18 cellular contexts compared by ENCODE assay signal in genomic region chr12:46486588-46486987, GRCh38.
DNase-seq lines count a peak whose midpoint lies in the region; ATAC-seq and TF ChIP-seq lines count a peak whose summit lies in the region.
"Had no signal": no experiment of that assay in that cellular context is flagged by ENCODE, and none has a peak within 500 bp of the region (broad histone marks: within the 10 kb centered on the region; RNA-seq: fewer than 3 reads in every experiment).

No MANE protein-coding gene starts in this region.

- in situ Hi-C loops in Panc1 (cut with HindIII; ENCODE audit: low pct_unique_long_range_greater_than_20kb, low sequenced_read_pairs), result no loop called here

- no TSS peak for BruUV-seq in Panc1 (replicated peaks; lab: Mats Ljungman, UMichigan)

- CTCF ChIA-PET in Panc1 (lab: Charles Lee), result no interaction called here

- H3K9me3 ChIP-seq in BLaER1 treated with 17β-estradiol and CSF1 and Interleukin-3, amounts not matched to agents 10 nM and 100 nM (replicated peaks in 1 of 11), result no peaks in the 10 kb centered on the region
- H3K9me3 ChIP-seq in Panc1 (ENCODE audit: control insufficient read depth, insufficient read depth, low read depth, low read length) (no peaks in the 10 kb centered on the region; the same call in 1 of the 2 replicates), mesenchymal stem cell (ENCODE audit: control insufficient read depth, low read length) (no peaks in the 10 kb centered on the region)

- no peak overlapping the region for H2BK120ac ChIP-seq in mesenchymal stem cell (ENCODE audit: low read depth, low read length)

- no peak for DNase-seq in Panc1 (ENCODE audit: low read depth, low spot score)
- DNase-seq in mesenchymal stem cell, result no peak
- DNase-seq in NCI-H748 treated with DMSO at 0.1 percent for 48 hours (lab: John Stamatoyannopoulos, UW), result no peak
- no peak for DNase-seq in Ammon's horn (ENCODE audit: low spot score)
- no peak for DNase-seq in HK-2 (ENCODE audit: unreplicated experiment)
- DNase-seq: AML-193; CD4-positive, alpha-beta memory T cell; COR-L47; KBM-7; NCI-H1417; NCI-H1694; NCI-H2029 treated with DMSO at 0.1 percent for 48 hours; NCI-H446 treated with DMSO at 0.1 percent for 48 hours; NCI-H526 treated with DMSO at 0.1 percent for 48 hours; SHP77 treated with DMSO at 0.1 percent for 48 hours; T-helper 1 cell had no signal

- no peaks in the 10 kb centered on the region for H3K27me3 ChIP-seq in BLaER1 treated with 17β-estradiol and CSF1 and Interleukin-3, amounts not matched to agents 10 nM and 100 nM
- H3K27me3 ChIP-seq in Panc1 (ENCODE audit: control insufficient read depth, insufficient read depth, low read length), result no peaks in the 10 kb centered on the region
- H3K27me3 ChIP-seq in mesenchymal stem cell (ENCODE audit: control insufficient read depth in 1 of 2, insufficient read depth in 1 of 2, low read length in 2 of 2), result no peaks in the 10 kb centered on the region

- no peak overlapping the region for H2AK5ac ChIP-seq in mesenchymal stem cell (ENCODE audit: low read length, severe bottlenecking)

- H3K4me2 ChIP-seq in BLaER1 treated with 17β-estradiol and CSF1 and Interleukin-3, amounts not matched to agents 10 nM and 100 nM, result peak overlapping the region; percentile 56 to 86 (median 76)
- H3K4me2 ChIP-seq in mesenchymal stem cell (ENCODE audit: low read length, poor library complexity, severe bottlenecking), result no peak overlapping the region

- H2BK15ac ChIP-seq in mesenchymal stem cell (ENCODE audit: low read depth, poor library complexity, severe bottlenecking), result peak overlapping the region; percentile 80

- H3K79me1 ChIP-seq in mesenchymal stem cell (replicated peaks; ENCODE audit: low read length, poor library complexity, severe bottlenecking), result peaks cover 7% of the 10 kb centered on the region

- H2BK5ac ChIP-seq in mesenchymal stem cell (ENCODE audit: low read depth, low read length, poor library complexity, severe bottlenecking), result no peak overlapping the region

- peak overlapping the region in 1 of 11 experiments; percentile 26; a peak in 1 of 22 replicates for H3K9ac ChIP-seq in BLaER1 treated with 17β-estradiol and CSF1 and Interleukin-3, amounts not matched to agents 10 nM and 100 nM
- H3K9ac ChIP-seq in mesenchymal stem cell (ENCODE audit: low read length), result no peak overlapping the region

- intact Hi-C loops in Panc1 (cut with micrococcal nuclease; ENCODE audit: unreplicated experiment), result no loop called here

- peak overlapping the region in 1 of 2 experiments; percentile 98 for H2BK12ac ChIP-seq in mesenchymal stem cell (ENCODE audit: low read length in 2 of 2)

- H3K23ac ChIP-seq in mesenchymal stem cell (ENCODE audit: low read length in 2 of 2), result no peak overlapping the region

- H3K4me3 ChIP-seq in BLaER1 treated with 17β-estradiol and CSF1 and Interleukin-3, amounts not matched to agents 10 nM and 100 nM, result no peak overlapping the region
- H3K4me3 ChIP-seq in Panc1 (ENCODE audit: low read depth in 2 of 2, low read length in 2 of 2) (no peak overlapping the region), mesenchymal stem cell (ENCODE audit: insufficient read depth in 1 of 2, low read depth in 1 of 2, low read length in 2 of 2) (no peak overlapping the region)

- peaks cover 24 to 40% (median 30%) of the 10 kb centered on the region in 10 experiments for H3K4me1 ChIP-seq in BLaER1 treated with 17β-estradiol and CSF1 and Interleukin-3, amounts not matched to agents 10 nM and 100 nM
- H3K4me1 ChIP-seq in Panc1 (ENCODE audit: control insufficient read depth, insufficient read depth, low read length) (peaks cover 5% of the 10 kb centered on the region; the same call in 1 of the 2 replicates), mesenchymal stem cell (ENCODE audit: control insufficient read depth, insufficient read depth, low read depth, low read length) (peaks cover 1% of the 10 kb centered on the region)

- no peaks in the 10 kb centered on the region for H4K20me1 ChIP-seq in BLaER1 treated with 17β-estradiol and CSF1 and Interleukin-3, amounts not matched to agents 10 nM and 100 nM

- H3K4ac ChIP-seq in mesenchymal stem cell (ENCODE audit: low read depth in 1 of 2, low read length in 2 of 2), result peak overlapping the region in 1 of 2 experiments; percentile 32

- POLR2A ChIA-PET in Panc1 (lab: Charles Lee), result no interaction called here

- no peak overlapping the region for H2AFZ ChIP-seq in mesenchymal stem cell (ENCODE audit: low read depth, low read length)

- ATAC-seq in Panc1, result no peak
- ATAC-seq in GM21619 (IDR thresholded peaks at IDR 0.05; ENCODE audit: unreplicated experiment), result no peak

- H4K91ac ChIP-seq in mesenchymal stem cell (ENCODE audit: low read length), result peak overlapping the region; percentile 69

- H4K8ac ChIP-seq in mesenchymal stem cell (ENCODE audit: low read length), result peak overlapping the region; percentile 61

- H3K36me3 ChIP-seq in BLaER1 treated with 17β-estradiol and CSF1 and Interleukin-3, amounts not matched to agents 10 nM and 100 nM, result no peaks in the 10 kb centered on the region
- H3K36me3 ChIP-seq in Panc1 (ENCODE audit: control insufficient read depth, insufficient read depth, low read length) (no peaks in the 10 kb centered on the region), mesenchymal stem cell (ENCODE audit: control insufficient read depth in 1 of 2, insufficient read depth in 2 of 2, low read depth in 1 of 2, low read length in 2 of 2) (no peaks in the 10 kb centered on the region)

- H3K14ac ChIP-seq in mesenchymal stem cell (ENCODE audit: low read length in 2 of 2), result no peak overlapping the region

- TF ChIP-seq CTCF in Panc1 (IDR thresholded peaks at IDR 0.05), result no peak

- H3K27ac ChIP-seq in BLaER1 treated with 17β-estradiol and CSF1 and Interleukin-3, amounts not matched to agents 10 nM and 100 nM, result peak overlapping the region in 4 of 11 experiments; percentile 49 to 70 (median 58); a peak in 8 of 22 replicates
- H3K27ac ChIP-seq in Panc1 (ENCODE audit: low read length), result peak overlapping the region; percentile 41; the same call in 1 of the 2 replicates
- no peak overlapping the region for H3K27ac ChIP-seq in mesenchymal stem cell (ENCODE audit: low read length, poor library complexity, severe bottlenecking)

- peak overlapping the region; percentile 25 to 44 for H3K18ac ChIP-seq in mesenchymal stem cell (ENCODE audit: low read depth in 1 of 2, low read length in 2 of 2)
